In the genomic region with DNA sequence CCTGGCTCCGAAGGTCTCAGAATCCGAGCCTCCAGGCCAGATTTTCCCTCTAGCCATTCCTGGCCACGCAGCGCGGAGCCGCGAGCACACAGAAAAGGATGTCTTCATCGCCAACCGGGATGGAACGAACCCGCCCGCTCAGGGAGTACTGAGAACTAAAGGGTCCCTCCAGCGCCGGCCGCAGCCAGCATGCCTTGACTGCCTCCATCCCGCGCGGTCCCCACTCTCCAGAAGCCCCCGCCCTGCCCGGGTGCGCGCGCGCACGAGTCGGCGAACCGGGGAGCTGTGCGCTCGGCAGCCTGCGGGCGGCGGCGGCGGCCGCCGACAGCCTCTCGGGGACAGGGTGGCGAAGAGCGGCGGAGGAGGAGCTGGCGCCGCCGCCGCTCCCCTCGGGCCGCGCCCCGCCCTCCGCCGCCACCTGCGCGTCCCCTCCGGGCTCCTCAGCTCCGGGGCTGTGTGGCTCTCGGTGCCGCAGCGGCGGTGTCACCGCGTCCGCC, we compare ENCODE assay signal across 8 cellular contexts. TPM values are rescaled to one million over a fixed set of nuclear protein-coding genes. Genes with fewer than 3 reads are reported as not detected.
DNase-seq lines count a peak whose midpoint lies in the region; ATAC-seq and TF ChIP-seq lines count a peak whose summit lies in the region.

No MANE protein-coding gene starts in this region.

- TF ChIP-seq CTCF in mammary epithelial cell (conservative IDR thresholded peaks at IDR 0.05 in 1 of 2, IDR thresholded peaks at IDR 0.05 in 1 of 2; ENCODE audit: extremely low read depth in 1 of 2, insufficient read depth in 1 of 2, low read depth in 1 of 2, low read length in 2 of 2): no peak
- no peak for TF ChIP-seq CTCF in lower lobe of right lung (IDR thresholded peaks at IDR 0.05)
- no peak for TF ChIP-seq CTCF in suprapubic skin (IDR thresholded peaks at IDR 0.05)
- no peak for TF ChIP-seq CTCF in RWPE1 (conservative IDR thresholded peaks at IDR 0.05; ENCODE audit: low read depth)

- POLR2A ChIA-PET in RWPE1 (lab: Yijun Ruan, JAX; ENCODE audit: low non-redundant PET) (no interaction called here), T-cell (lab: Charles Lee) (no interaction called here)

- CTCF ChIA-PET in mammary epithelial cell (lab: Charles Lee; ENCODE audit: low non-redundant PET) (no interaction called here), RWPE1 (lab: Yijun Ruan, JAX) (interaction anchor here (0.6 kb wide), 2 partner anchors 21 to 621 kb away, joined by 3 to 5 read pairs; no protein-coding TSS in a partner anchor), T-cell (lab: Charles Lee) (no interaction called here)

- peak; percentile 14 for DNase-seq in NCI-H1436 (lab: John Stamatoyannopoulos, UW)
- DNase-seq in NCI-H1436 treated with DMSO at 0.1 percent for 48 hours (lab: John Stamatoyannopoulos, UW): no peak
- peak; percentile 2 for DNase-seq in mammary epithelial cell
- no peak for DNase-seq in lower lobe of right lung
- DNase-seq in suprapubic skin (ENCODE audit: low spot score in 2 of 2): no peak
- DNase-seq in RWPE1 (ENCODE audit: low spot score): no peak
- no peak for DNase-seq in T-cell
- DNase-seq in KG1 (lab: John Stamatoyannopoulos, UW): no peak

- no peaks in the 10 kb centered on the region for H3K4me1 ChIP-seq in mammary epithelial cell (ENCODE audit: insufficient read depth, low read length)
- peaks cover 9% of the 10 kb centered on the region for H3K4me1 ChIP-seq in lower lobe of right lung
- peaks cover 17% of the 10 kb centered on the region for H3K4me1 ChIP-seq in suprapubic skin

- dilution Hi-C loops in mammary epithelial cell (cut with HindIII; ENCODE audit: low sequenced_read_pairs): no loop called here

- H2AFZ ChIP-seq in mammary epithelial cell (ENCODE audit: low read depth, low read length): no peak overlapping the region

- no peaks in the 10 kb centered on the region for H3K36me3 Mint-ChIP-seq in T-cell

- H3K27ac ChIP-seq in mammary epithelial cell (ENCODE audit: insufficient read depth, low read depth, low read length) (no peak overlapping the region), lower lobe of right lung (peak overlapping the region; percentile 31), suprapubic skin (no peak overlapping the region), RWPE1 (no peak overlapping the region)

- no TSS peak for BruUV-seq in mammary epithelial cell (replicated peaks; lab: Mats Ljungman, UMichigan)

- no peak overlapping the region for H3K4me3 ChIP-seq in mammary epithelial cell (replicated peaks in 1 of 3; ENCODE audit: insufficient read depth in 1 of 3, low read depth in 2 of 3, low read length in 3 of 3)
- H3K4me3 ChIP-seq in lower lobe of right lung: peak overlapping the region; percentile 52
- H3K4me3 ChIP-seq in suprapubic skin: peak overlapping the region; percentile 49

- in situ Hi-C loops in mammary epithelial cell (cut with MboI; ENCODE audit: low sequenced_read_pairs in 2 of 2): no loop called here

- peaks cover 6% of the 10 kb centered on the region for H3K27me3 ChIP-seq in mammary epithelial cell (ENCODE audit: insufficient read depth, low read length)
- H3K27me3 ChIP-seq in lower lobe of right lung (ENCODE audit: low read depth): peaks cover 23% of the 10 kb centered on the region
- H3K27me3 ChIP-seq in suprapubic skin: peaks cover 45% of the 10 kb centered on the region

- peaks cover 0 to 4% (median 0%) of the 10 kb centered on the region in 3 donors for H3K4me1 Mint-ChIP-seq in T-cell

- no peak overlapping the region for H3K4me2 ChIP-seq in mammary epithelial cell (ENCODE audit: insufficient read depth, low read depth, low read length)

- no peak overlapping the region for H3K27ac Mint-ChIP-seq in T-cell

- peaks cover 22 to 28% of the 10 kb centered on the region in 2 donors for H3K27me3 Mint-ChIP-seq in T-cell

- H3K36me3 ChIP-seq in mammary epithelial cell (ENCODE audit: insufficient read depth, low read length): no peaks in the 10 kb centered on the region
- no peaks in the 10 kb centered on the region for H3K36me3 ChIP-seq in lower lobe of right lung
- H3K36me3 ChIP-seq in suprapubic skin: no peaks in the 10 kb centered on the region

- WGBS in mammary epithelial cell (ENCODE audit: low coverage, missing lambda C conversion rate): 2% methylated on average over 10 of the region's 62 CpGs
- WGBS in suprapubic skin: 0% methylated on average over 6 of the region's 62 CpGs

- intact Hi-C loops in mammary epithelial cell (cut with micrococcal nuclease) (no loop called here), lower lobe of right lung (cut with DNase I) (no loop called here)

- H3K4me3 Mint-ChIP-seq in T-cell: no peak overlapping the region

- no peaks in the 10 kb centered on the region for H3K79me2 ChIP-seq in mammary epithelial cell (ENCODE audit: insufficient read depth, low read length)

- H3K9ac ChIP-seq in mammary epithelial cell (ENCODE audit: insufficient read depth, low read length): no peak overlapping the region

- ATAC-seq in lower lobe of right lung: peak; percentile 66 to 69
- no peak for ATAC-seq in T-cell (replicated peaks in 1 of 4)

- no peak for TF ChIP-seq POLR2A in suprapubic skin (IDR thresholded peaks at IDR 0.05)

- H3K9me3 ChIP-seq in mammary epithelial cell (replicated peaks; ENCODE audit: insufficient read depth, low read length) (peaks cover 4% of the 10 kb centered on the region), lower lobe of right lung (no peaks in the 10 kb centered on the region), suprapubic skin (no peaks in the 10 kb centered on the region)

- TF ChIP-seq EP300 in suprapubic skin (IDR thresholded peaks at IDR 0.05): no peak

- peaks cover 0 to 8% (median 7%) of the 10 kb centered on the region in 3 donors for H3K9me3 Mint-ChIP-seq in T-cell

- no peaks in the 10 kb centered on the region for H4K20me1 ChIP-seq in mammary epithelial cell (ENCODE audit: insufficient read depth, low read length)

RNA-seq across cellular contexts. Expression of gene GALNT17, which starts 0.6 kb away (rescaled TPM):
- total RNA-seq in mammary epithelial cell: not detected
- polyA plus RNA-seq in mammary epithelial cell: not detected
- not detected for polyA minus RNA-seq in mammary epithelial cell
- total RNA-seq in lower lobe of right lung: 6.6 TPM
- total RNA-seq in suprapubic skin: 1 to 10 TPM; 2.0 to 4.7 (median 2.7) TPM
- under 1 TPM in 2 of 5 donors, not detected in 3; 0.09 to 0.20 TPM for total RNA-seq in T-cell

Comparison
In these comparisons a context has a peak if more than half of its experiments do, and no peak if none do; other contexts are left out.
1. DNase-seq: peak in NCI-H1436 (single experiment) and mammary epithelial cell (single experiment); none in NCI-H1436 treated with DMSO at 0.1 percent for 48 hours (single experiment), lower lobe of right lung (single experiment), suprapubic skin (0 of 2), RWPE1 (single experiment), T-cell (0 of 34) and KG1 (single experiment).
2. H3K4me3 ChIP-seq: peak in lower lobe of right lung (single experiment) and suprapubic skin (single experiment); none in mammary epithelial cell (0 of 3).
3. ATAC-seq: peak in lower lobe of right lung (2 of 2); none in T-cell (0 of 4).